11 cellular contexts compared by ENCODE assay signal in the genomic region with DNA sequence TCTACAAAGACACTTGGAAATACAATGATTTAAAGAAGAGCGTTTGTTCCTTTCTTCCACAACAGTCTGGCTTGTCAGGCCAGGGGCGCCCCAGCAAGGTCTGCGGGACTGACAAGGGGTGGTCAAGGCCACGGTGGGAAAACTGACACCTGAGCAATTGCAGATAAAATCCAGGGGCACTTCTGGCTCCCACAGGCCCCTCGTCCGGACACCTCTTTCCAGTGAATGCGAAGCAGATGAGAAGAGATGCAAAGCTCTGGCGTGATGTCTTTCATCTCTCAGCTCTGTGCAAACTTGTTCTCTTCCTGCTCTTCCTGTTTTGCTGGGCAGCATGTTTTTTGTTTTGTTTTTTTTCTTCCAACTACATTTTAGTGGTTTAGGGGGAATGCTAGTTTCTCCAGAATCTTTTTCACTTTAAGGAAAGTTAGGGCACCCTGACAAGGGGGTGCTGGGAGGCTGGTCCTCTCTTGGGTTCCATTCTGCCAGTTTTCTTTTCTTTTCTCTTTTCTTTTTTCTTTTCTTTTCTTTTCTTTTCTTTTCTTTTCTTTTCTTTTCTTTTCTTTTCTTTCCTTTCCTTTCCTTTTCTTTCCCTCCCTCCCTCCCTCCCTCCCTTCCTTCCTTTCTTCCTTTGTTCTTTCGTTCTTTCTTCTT. TPM values are rescaled to one million over a fixed set of nuclear protein-coding genes. Genes with fewer than 3 reads are reported as not detected.
A peak's percentile ranks its signal among the peaks of the same experiment; 100 is the strongest.
DNase-seq lines count a peak whose midpoint lies in the region; ATAC-seq and TF ChIP-seq lines count a peak whose summit lies in the region.
"Had no signal": no experiment of that assay in that cellular context is flagged by ENCODE, and none has a peak within 500 bp of the region (broad histone marks: within the 10 kb centered on the region; RNA-seq: fewer than 3 reads in every experiment).

No MANE protein-coding gene starts in this region.

- H3K36me3 ChIP-seq in cardiac muscle cell: no peaks in the 10 kb centered on the region

- ATAC-seq in activated T-helper 17 cell treated with anti-CD3 and anti-CD28 coated beads, Interleukin-2, amount 50 U/mL, for 72 hours (replicated peaks): no peak
- ATAC-seq in HG03469 (IDR thresholded peaks at IDR 0.05; ENCODE audit: unreplicated experiment): no peak

- no peaks in the 10 kb centered on the region for H3K27me3 ChIP-seq in cardiac muscle cell

- H3K27ac Mint-ChIP-seq in activated T-helper 17 cell treated with anti-CD3 and anti-CD28 coated beads, Interleukin-2, amount 50 U/mL, for 72 hours: peak overlapping the region; percentile 34
- H3K27ac Mint-ChIP-seq in mesothelial cell of epicardium: peak overlapping the region; percentile 78
- H3K27ac Mint-ChIP-seq in type B pancreatic cell: peak overlapping the region; percentile 82
- H3K27ac Mint-ChIP-seq: activated CD4-positive, alpha-beta memory T cell treated with anti-CD3 and anti-CD28 coated beads for 36 hours had no signal

- H3K4me3 Mint-ChIP-seq in activated T-helper 17 cell treated with anti-CD3 and anti-CD28 coated beads, Interleukin-2, amount 50 U/mL, for 72 hours: peak overlapping the region; percentile 39
- H3K4me3 Mint-ChIP-seq in mesothelial cell of epicardium (no peak overlapping the region), type B pancreatic cell (no peak overlapping the region)
- H3K4me3 Mint-ChIP-seq: activated CD4-positive, alpha-beta memory T cell treated with anti-CD3 and anti-CD28 coated beads for 36 hours had no signal

- DNase-seq in cardiac muscle cell (ENCODE audit: low read depth in 1 of 2, low spot score in 1 of 2) (no peak), cardiac septum (ENCODE audit: low spot score) (no peak), mesothelial cell of epicardium (ENCODE audit: low spot score in 2 of 2, unreplicated experiment in 2 of 2) (no peak), type B pancreatic cell (ENCODE audit: extremely low spot score, unreplicated experiment) (no peak), dedifferentiated amniotic fluid mesenchymal stem cell (ENCODE audit: extremely low spot score) (no peak)
- no peak for DNase-seq in stimulated activated CD4-positive, alpha-beta T cell treated with anti-CD3 and anti-CD28 coated beads, Interleukin-4, amount 100 ng/mL, for 1 hour
- DNase-seq: activated CD4-positive, alpha-beta memory T cell treated with anti-CD3 and anti-CD28 coated beads for 36 hours; AML-193; stimulated activated CD8-positive, alpha-beta memory T cell treated with anti-CD3 and anti-CD28 coated beads, Interleukin-4, amount 100 ng/mL, for 48 hours had no signal

- peaks cover 26% of the 10 kb centered on the region for H3K4me1 ChIP-seq in cardiac muscle cell (ENCODE audit: low read depth)

- no peak for TF ChIP-seq CTCF in cardiac muscle cell (IDR thresholded peaks at IDR 0.05; ENCODE audit: low read depth, low read length)
- TF ChIP-seq CTCF in mesothelial cell of epicardium (IDR thresholded peaks at IDR 0.05; ENCODE audit: unreplicated experiment): no peak
- no peak for TF ChIP-seq CTCF in type B pancreatic cell (conservative IDR thresholded peaks at IDR 0.05)

- no peaks in the 10 kb centered on the region for H3K9me3 ChIP-seq in cardiac muscle cell (ENCODE audit: low read depth)

- no peak overlapping the region for H3K4me3 ChIP-seq in cardiac muscle cell

- H3K36me3 Mint-ChIP-seq in activated T-helper 17 cell treated with anti-CD3 and anti-CD28 coated beads, Interleukin-2, amount 50 U/mL, for 72 hours (ENCODE audit: low read depth): no peaks in the 10 kb centered on the region
- H3K36me3 Mint-ChIP-seq in mesothelial cell of epicardium: peaks cover 3% of the 10 kb centered on the region
- H3K36me3 Mint-ChIP-seq in type B pancreatic cell: no peaks in the 10 kb centered on the region
- H3K36me3 Mint-ChIP-seq: activated CD4-positive, alpha-beta memory T cell treated with anti-CD3 and anti-CD28 coated beads for 36 hours had no signal

- intact Hi-C loops in cardiac septum (cut with DNase I): loop anchor here (2.0 kb wide), 1 partner anchor 42 kb away; no protein-coding TSS in a partner anchor

- no peaks in the 10 kb centered on the region for H3K27me3 Mint-ChIP-seq in activated T-helper 17 cell treated with anti-CD3 and anti-CD28 coated beads, Interleukin-2, amount 50 U/mL, for 72 hours
- H3K27me3 Mint-ChIP-seq in mesothelial cell of epicardium (ENCODE audit: low read depth) (peaks cover 6% of the 10 kb centered on the region), type B pancreatic cell (no peaks in the 10 kb centered on the region)

- H3K9me3 Mint-ChIP-seq in activated T-helper 17 cell treated with anti-CD3 and anti-CD28 coated beads, Interleukin-2, amount 50 U/mL, for 72 hours: no peaks in the 10 kb centered on the region
- H3K9me3 Mint-ChIP-seq in mesothelial cell of epicardium (peaks cover 7% of the 10 kb centered on the region), type B pancreatic cell (no peaks in the 10 kb centered on the region)
- H3K9me3 Mint-ChIP-seq: activated CD4-positive, alpha-beta memory T cell treated with anti-CD3 and anti-CD28 coated beads for 36 hours had no signal

- peak overlapping the region; percentile 98 for H3K27ac ChIP-seq in cardiac muscle cell

- H3K4me1 Mint-ChIP-seq in activated T-helper 17 cell treated with anti-CD3 and anti-CD28 coated beads, Interleukin-2, amount 50 U/mL, for 72 hours: peaks cover 14% of the 10 kb centered on the region
- H3K4me1 Mint-ChIP-seq in mesothelial cell of epicardium (peaks cover 14% of the 10 kb centered on the region), type B pancreatic cell (ENCODE audit: unreplicated experiment) (peaks cover 13% of the 10 kb centered on the region)

RNA-seq across cellular contexts. Expression of gene CBX6, which starts 11.1 kb away (rescaled TPM):
- total RNA-seq in cardiac muscle cell: 62.5 and 89.9 TPM in 2 replicates
- polyA plus RNA-seq in cardiac muscle cell: 40.9 and 46.8 TPM in 2 replicates
- 60.3 TPM for total RNA-seq in cardiac septum
- 10 to 100 TPM; 60.1 to 62.9 TPM for total RNA-seq in activated T-helper 17 cell treated with anti-CD3 and anti-CD28 coated beads, Interleukin-2, amount 50 U/mL, for 72 hours
- total RNA-seq in mesothelial cell of epicardium: 101 to 104 TPM (median 102 TPM) in 3 replicates
- total RNA-seq in type B pancreatic cell (ENCODE audit: low replicate concordance): 93.5 and 116 TPM in 2 replicates

RNA-seq across cellular contexts. Expression of gene NPTXR, which starts 39.3 kb away (rescaled TPM):
- total RNA-seq in cardiac muscle cell (15.1 and 16.7 TPM in 2 replicates), cardiac septum (23.5 TPM), mesothelial cell of epicardium (9.6 to 10.3 TPM (median 10.1 TPM) in 3 replicates), type B pancreatic cell (ENCODE audit: low replicate concordance) (5.9 and 6.9 TPM in 2 replicates)
- 4.0 and 4.2 TPM in 2 replicates for polyA plus RNA-seq in cardiac muscle cell
- total RNA-seq in activated T-helper 17 cell treated with anti-CD3 and anti-CD28 coated beads, Interleukin-2, amount 50 U/mL, for 72 hours: under 1 TPM; 0.77 to 0.82 TPM
